Comparison of ENCODE assay signal across 1 cellular context in the genomic region with DNA sequence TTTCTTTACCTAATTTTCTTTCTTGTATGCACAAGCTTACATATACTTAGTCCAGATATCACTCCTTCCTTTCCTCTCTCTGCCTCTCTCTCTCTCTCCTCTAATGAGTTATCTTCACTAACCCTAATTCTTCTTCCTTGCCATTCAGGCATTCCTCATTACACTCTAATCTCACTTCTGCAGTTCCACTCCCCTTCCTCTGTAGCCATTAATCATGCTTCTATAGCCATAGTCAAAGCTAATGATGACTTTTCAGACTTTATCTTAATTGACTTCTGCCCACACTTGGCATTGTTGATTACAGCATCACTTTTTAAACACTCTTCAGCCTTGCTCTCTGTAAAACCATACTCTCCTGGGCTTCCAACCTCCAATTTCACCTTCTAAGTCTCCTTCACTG.
TF ChIP-seq lines count a peak whose summit lies in the region.

No MANE protein-coding gene starts in this region.

TF ChIP-seq in K562, 482 proteins besides CTCF, POLR2A, EP300 and RAD21 (continued from another document and continues in another):
- TF ChIP-seq ARID3A (IDR thresholded peaks at IDR 0.05; ENCODE audit: borderline replicate concordance, low read depth, low read length) (no peak), C11orf30 (IDR thresholded peaks at IDR 0.05; ENCODE audit: low read depth) (peak; percentile 30; the same call in 1 of the 2 replicates), ZNF717 (CRISPR knock-in tag; IDR thresholded peaks at IDR 0.05) (no peak), PRDM10 (IDR thresholded peaks at IDR 0.05; ENCODE audit: partially characterized antibody) (no peak), RBM17 (IDR thresholded peaks at IDR 0.05; ENCODE audit: borderline replicate concordance, low read depth, low read length) (no peak), MEF2A (IDR thresholded peaks at IDR 0.05; ENCODE audit: control insufficient read depth, low read depth, low read length) (no peak), TEAD2 (tag; IDR thresholded peaks at IDR 0.05) (no peak), MTA3 (IDR thresholded peaks at IDR 0.05; ENCODE audit: borderline replicate concordance) (no peak), GMEB1 (CRISPR knock-in tag; IDR thresholded peaks at IDR 0.05) (no peak), PHF21A (IDR thresholded peaks at IDR 0.05; ENCODE audit: borderline replicate concordance, low read depth) (no peak), GABPB1 (CRISPR knock-in tag; IDR thresholded peaks at IDR 0.05) (no peak), IRF1 (CRISPR knock-in tag; IDR thresholded peaks at IDR 0.05; ENCODE audit: borderline replicate concordance) (no peak), KAT7 (CRISPR knock-in tag; IDR thresholded peaks at IDR 0.05; ENCODE audit: borderline replicate concordance) (no peak), ILF3 (IDR thresholded peaks at IDR 0.05; ENCODE audit: borderline replicate concordance) (no peak), MECOM (CRISPR knock-in tag; IDR thresholded peaks at IDR 0.05) (0 out of 2 replicates have a peak, but pooled peaks have one; percentile 36), BCLAF1 (IDR thresholded peaks at IDR 0.05; ENCODE audit: borderline replicate concordance in 1 of 2, control insufficient read depth in 1 of 2, low read depth in 2 of 2, low read length in 1 of 2) (no peak), ZNF24 (IDR thresholded peaks at IDR 0.05) (peak; percentile 25; the same call in 1 of the 2 replicates), EWSR1 (IDR thresholded peaks at IDR 0.05; ENCODE audit: borderline replicate concordance, low read depth, partially characterized antibody) (no peak), HDAC3 (IDR thresholded peaks at IDR 0.05; ENCODE audit: borderline replicate concordance, partially characterized antibody) (peak; percentile 89), TRIM28 (IDR thresholded peaks at IDR 0.05) (no peak), MAFF (IDR thresholded peaks at IDR 0.05; ENCODE audit: low read length) (peak; percentile 16; the same call in 1 of the 2 replicates), SMAD2 (IDR thresholded peaks at IDR 0.05; ENCODE audit: low read depth, low read length) (no peak), ZNF384 (IDR thresholded peaks at IDR 0.05; ENCODE audit: low read depth, low read length) (no peak), LCOR (CRISPR knock-in tag; IDR thresholded peaks at IDR 0.05) (peak; percentile 64; the same call in 1 of the 2 replicates), GATAD2B (IDR thresholded peaks at IDR 0.05; ENCODE audit: borderline replicate concordance) (no peak), CEBPG (CRISPR knock-in tag; IDR thresholded peaks at IDR 0.05) (no peak), CEBPG (tag; conservative IDR thresholded peaks at IDR 0.05 in 1 of 2, IDR thresholded peaks at IDR 0.05 in 1 of 2) (no peak), ELK3 (CRISPR knock-in tag; IDR thresholded peaks at IDR 0.05) (no peak), MXI1 (IDR thresholded peaks at IDR 0.05; ENCODE audit: low read depth, low read length) (no peak), TGIF2 (CRISPR knock-in tag; IDR thresholded peaks at IDR 0.05) (no peak), SRSF1 (IDR thresholded peaks at IDR 0.05; ENCODE audit: low read depth, low read length) (no peak), NUFIP1 (IDR thresholded peaks at IDR 0.05; ENCODE audit: partially characterized antibody) (no peak), CREM (IDR thresholded peaks at IDR 0.05; ENCODE audit: low read depth) (no peak)
- TF ChIP-seq, protein P1, sequence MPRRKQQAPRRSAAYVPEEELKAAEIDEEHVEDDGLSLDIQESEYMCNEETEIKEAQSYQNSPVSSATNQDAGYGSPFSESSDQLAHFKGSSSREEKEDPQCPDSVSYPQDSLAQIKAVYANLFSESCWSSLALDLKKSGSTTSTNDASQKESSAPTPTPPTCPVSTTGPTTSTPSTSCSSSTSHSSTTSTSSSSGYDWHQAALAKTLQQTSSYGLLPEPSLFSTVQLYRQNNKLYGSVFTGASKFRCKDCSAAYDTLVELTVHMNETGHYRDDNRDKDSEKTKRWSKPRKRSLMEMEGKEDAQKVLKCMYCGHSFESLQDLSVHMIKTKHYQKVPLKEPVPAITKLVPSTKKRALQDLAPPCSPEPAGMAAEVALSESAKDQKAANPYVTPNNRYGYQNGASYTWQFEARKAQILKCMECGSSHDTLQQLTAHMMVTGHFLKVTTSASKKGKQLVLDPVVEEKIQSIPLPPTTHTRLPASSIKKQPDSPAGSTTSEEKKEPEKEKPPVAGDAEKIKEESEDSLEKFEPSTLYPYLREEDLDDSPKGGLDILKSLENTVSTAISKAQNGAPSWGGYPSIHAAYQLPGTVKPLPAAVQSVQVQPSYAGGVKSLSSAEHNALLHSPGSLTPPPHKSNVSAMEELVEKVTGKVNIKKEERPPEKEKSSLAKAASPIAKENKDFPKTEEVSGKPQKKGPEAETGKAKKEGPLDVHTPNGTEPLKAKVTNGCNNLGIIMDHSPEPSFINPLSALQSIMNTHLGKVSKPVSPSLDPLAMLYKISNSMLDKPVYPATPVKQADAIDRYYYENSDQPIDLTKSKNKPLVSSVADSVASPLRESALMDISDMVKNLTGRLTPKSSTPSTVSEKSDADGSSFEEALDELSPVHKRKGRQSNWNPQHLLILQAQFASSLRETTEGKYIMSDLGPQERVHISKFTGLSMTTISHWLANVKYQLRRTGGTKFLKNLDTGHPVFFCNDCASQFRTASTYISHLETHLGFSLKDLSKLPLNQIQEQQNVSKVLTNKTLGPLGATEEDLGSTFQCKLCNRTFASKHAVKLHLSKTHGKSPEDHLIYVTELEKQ (CRISPR knock-in tag; IDR thresholded peaks at IDR 0.05): no peak
- TF ChIP-seq, protein P2, sequence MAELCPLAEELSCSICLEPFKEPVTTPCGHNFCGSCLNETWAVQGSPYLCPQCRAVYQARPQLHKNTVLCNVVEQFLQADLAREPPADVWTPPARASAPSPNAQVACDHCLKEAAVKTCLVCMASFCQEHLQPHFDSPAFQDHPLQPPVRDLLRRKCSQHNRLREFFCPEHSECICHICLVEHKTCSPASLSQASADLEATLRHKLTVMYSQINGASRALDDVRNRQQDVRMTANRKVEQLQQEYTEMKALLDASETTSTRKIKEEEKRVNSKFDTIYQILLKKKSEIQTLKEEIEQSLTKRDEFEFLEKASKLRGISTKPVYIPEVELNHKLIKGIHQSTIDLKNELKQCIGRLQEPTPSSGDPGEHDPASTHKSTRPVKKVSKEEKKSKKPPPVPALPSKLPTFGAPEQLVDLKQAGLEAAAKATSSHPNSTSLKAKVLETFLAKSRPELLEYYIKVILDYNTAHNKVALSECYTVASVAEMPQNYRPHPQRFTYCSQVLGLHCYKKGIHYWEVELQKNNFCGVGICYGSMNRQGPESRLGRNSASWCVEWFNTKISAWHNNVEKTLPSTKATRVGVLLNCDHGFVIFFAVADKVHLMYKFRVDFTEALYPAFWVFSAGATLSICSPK (IDR thresholded peaks at IDR 0.05; ENCODE audit: borderline replicate concordance): no peak
- TF ChIP-seq, protein P3, sequence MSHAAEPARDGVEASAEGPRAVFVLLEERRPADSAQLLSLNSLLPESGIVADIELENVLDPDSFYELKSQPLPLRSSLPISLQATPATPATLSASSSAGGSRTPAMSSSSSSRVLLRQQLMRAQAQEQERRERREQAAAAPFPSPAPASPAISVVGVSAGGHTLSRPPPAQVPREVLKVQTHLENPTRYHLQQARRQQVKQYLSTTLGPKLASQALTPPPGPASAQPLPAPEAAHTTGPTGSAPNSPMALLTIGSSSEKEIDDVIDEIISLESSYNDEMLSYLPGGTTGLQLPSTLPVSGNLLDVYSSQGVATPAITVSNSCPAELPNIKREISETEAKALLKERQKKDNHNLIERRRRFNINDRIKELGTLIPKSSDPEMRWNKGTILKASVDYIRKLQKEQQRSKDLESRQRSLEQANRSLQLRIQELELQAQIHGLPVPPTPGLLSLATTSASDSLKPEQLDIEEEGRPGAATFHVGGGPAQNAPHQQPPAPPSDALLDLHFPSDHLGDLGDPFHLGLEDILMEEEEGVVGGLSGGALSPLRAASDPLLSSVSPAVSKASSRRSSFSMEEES (CRISPR knock-in tag; IDR thresholded peaks at IDR 0.05): no peak
- TF ChIP-seq, protein P4, sequence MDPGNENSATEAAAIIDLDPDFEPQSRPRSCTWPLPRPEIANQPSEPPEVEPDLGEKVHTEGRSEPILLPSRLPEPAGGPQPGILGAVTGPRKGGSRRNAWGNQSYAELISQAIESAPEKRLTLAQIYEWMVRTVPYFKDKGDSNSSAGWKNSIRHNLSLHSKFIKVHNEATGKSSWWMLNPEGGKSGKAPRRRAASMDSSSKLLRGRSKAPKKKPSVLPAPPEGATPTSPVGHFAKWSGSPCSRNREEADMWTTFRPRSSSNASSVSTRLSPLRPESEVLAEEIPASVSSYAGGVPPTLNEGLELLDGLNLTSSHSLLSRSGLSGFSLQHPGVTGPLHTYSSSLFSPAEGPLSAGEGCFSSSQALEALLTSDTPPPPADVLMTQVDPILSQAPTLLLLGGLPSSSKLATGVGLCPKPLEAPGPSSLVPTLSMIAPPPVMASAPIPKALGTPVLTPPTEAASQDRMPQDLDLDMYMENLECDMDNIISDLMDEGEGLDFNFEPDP (CRISPR knock-in tag; IDR thresholded peaks at IDR 0.05): no peak
